In genomic region chr22:23277583-23278295, GRCh38 we compare ENCODE assay signal across 1 cellular context.
A peak's percentile ranks its signal among the peaks of the same experiment; 100 is the strongest.
TF ChIP-seq lines count a peak whose summit lies in the region.

No MANE protein-coding gene starts in this region.

TF ChIP-seq in K562, 482 proteins besides CTCF, POLR2A, EP300 and RAD21:
- TF ChIP-seq, protein P1, sequence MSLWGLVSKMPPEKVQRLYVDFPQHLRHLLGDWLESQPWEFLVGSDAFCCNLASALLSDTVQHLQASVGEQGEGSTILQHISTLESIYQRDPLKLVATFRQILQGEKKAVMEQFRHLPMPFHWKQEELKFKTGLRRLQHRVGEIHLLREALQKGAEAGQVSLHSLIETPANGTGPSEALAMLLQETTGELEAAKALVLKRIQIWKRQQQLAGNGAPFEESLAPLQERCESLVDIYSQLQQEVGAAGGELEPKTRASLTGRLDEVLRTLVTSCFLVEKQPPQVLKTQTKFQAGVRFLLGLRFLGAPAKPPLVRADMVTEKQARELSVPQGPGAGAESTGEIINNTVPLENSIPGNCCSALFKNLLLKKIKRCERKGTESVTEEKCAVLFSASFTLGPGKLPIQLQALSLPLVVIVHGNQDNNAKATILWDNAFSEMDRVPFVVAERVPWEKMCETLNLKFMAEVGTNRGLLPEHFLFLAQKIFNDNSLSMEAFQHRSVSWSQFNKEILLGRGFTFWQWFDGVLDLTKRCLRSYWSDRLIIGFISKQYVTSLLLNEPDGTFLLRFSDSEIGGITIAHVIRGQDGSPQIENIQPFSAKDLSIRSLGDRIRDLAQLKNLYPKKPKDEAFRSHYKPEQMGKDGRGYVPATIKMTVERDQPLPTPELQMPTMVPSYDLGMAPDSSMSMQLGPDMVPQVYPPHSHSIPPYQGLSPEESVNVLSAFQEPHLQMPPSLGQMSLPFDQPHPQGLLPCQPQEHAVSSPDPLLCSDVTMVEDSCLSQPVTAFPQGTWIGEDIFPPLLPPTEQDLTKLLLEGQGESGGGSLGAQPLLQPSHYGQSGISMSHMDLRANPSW (CRISPR knock-in tag; IDR thresholded peaks at IDR 0.05) = 0 out of 2 replicates have a peak, but pooled peaks have one; percentile 34
- TF ChIP-seq SP2 (IDR thresholded peaks at IDR 0.05; ENCODE audit: extremely low read depth, low read depth, low read length, poor library complexity, severe bottlenecking) = peak; percentile 21
- no peak for TF ChIP-seq CC2D1A (IDR thresholded peaks at IDR 0.05)
- TF ChIP-seq, protein P2, sequence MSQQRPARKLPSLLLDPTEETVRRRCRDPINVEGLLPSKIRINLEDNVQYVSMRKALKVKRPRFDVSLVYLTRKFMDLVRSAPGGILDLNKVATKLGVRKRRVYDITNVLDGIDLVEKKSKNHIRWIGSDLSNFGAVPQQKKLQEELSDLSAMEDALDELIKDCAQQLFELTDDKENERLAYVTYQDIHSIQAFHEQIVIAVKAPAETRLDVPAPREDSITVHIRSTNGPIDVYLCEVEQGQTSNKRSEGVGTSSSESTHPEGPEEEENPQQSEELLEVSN (IDR thresholded peaks at IDR 0.05; ENCODE audit: borderline replicate concordance in 1 of 2, extremely low read depth in 1 of 2, insufficient read depth in 1 of 2, insufficient read length in 1 of 2, low read depth in 1 of 2, low read length in 1 of 2, poor library complexity in 1 of 2, severe bottlenecking in 1 of 2) = peak in 1 of 2 experiments; percentile 3
